In the genomic region with DNA sequence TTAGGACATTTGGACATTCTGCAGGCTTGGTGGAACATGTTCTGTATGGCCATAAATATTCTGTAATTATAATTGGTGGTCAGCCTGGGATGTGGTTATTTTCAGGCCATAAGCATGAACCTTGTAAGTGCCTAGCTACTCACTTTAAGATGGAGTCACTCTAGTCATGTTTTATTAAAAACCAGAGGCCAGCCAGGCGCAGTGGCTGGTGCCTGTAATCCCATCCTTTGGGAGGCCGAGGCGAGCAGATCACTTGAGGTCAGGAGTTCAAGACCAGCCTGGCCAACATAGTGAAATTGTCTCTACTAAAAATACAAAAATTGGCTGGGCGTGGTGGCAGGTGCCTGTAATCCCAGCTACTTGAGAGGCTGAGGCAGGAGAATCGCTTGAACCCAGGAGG, we compare ENCODE assay signal across 1 cellular context.
TF ChIP-seq lines count a peak whose summit lies in the region.

No MANE protein-coding gene starts in this region.

TF ChIP-seq in A549, 52 proteins besides CTCF, POLR2A, EP300 and RAD21:
- TF ChIP-seq HOXA7 (CRISPR knock-in tag; IDR thresholded peaks at IDR 0.05) (0 out of 2 replicates have a peak, but pooled peaks have one; percentile 3), TFCP2L1 (CRISPR knock-in tag; IDR thresholded peaks at IDR 0.05) (peak; percentile 25; the same call in 1 of the 2 replicates), HOXB13 (CRISPR knock-in tag; IDR thresholded peaks at IDR 0.05; ENCODE audit: low read depth) (peak; percentile 69; the same call in 1 of the 2 replicates), EHF (CRISPR knock-in tag; IDR thresholded peaks at IDR 0.05) (peak; percentile 45; the same call in 1 of the 2 replicates)
